8 cellular contexts compared by ENCODE assay signal in the genomic region with DNA sequence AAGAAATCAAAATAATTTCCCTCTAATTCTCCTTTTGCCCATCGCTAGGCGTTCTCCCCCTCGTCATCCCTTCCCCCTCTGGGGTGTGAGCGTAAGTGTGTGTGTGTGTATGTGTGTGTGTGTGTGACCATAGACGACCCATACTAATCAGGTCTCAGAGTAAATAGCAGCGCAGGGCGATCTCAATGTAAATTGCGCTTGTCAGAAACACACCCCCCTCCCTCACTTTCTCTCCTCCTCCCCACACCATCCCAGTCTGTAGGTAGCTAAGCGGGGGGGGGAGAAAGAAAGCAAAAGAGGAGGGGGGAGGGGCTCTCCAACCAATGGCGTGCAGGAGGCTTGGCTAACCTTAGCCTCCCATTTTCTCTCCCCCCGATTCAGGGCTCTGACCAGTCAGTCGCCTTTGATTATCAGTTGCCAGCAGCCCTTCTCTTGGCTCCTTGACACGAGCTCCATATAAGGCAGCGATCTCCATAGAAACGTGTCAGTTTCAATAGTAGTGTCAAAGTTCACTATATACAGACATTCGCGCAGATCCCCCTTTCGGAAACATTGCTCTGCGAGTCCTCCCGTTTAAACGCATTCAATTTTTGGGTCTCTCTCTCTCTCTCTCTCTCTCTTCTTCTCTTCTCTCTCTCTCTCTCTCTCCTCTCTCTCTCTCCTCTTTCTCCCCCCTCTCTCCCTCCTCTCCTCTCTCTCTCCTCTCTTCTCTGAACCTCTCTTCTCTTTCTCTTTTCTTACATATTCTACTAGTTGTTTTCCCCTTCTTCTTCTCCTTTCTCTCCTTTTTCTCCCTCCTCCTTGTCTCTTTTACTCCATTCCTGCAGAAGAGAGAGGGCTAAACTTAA. TPM values are rescaled to one million over a fixed set of nuclear protein-coding genes. Genes with fewer than 3 reads are reported as not detected.
DNase-seq lines count a peak whose midpoint lies in the region; ATAC-seq and TF ChIP-seq lines count a peak whose summit lies in the region.

TSS of gene NR2F1 (plus strand) at position 546 of the 848 bp plus-strand sequence. CDS start 1,802 bp downstream, outside the sequence.

- H3K79me2 ChIP-seq in DOHH2 (ENCODE audit: control insufficient read depth, low read length), result no peaks in the 10 kb centered on the region
- H3K79me2 ChIP-seq in OCI-LY3 (ENCODE audit: low read length), result no peaks in the 10 kb centered on the region

- H4K20me1 ChIP-seq in DOHH2 (ENCODE audit: control insufficient read depth, insufficient read depth, low read depth, low read length), result no peaks in the 10 kb centered on the region
- no peaks in the 10 kb centered on the region for H4K20me1 ChIP-seq in OCI-LY3 (ENCODE audit: insufficient read depth, low read length)

- intact Hi-C loops in left lung (cut with DNase I), result loop anchor here in 1 of 2 donors (10.0 kb wide), 1 partner anchor 212 kb away; no protein-coding TSS in a partner anchor

- ATAC-seq in left lung, result peak; percentile 20

- H3K9me3 ChIP-seq in DOHH2 (ENCODE audit: control insufficient read depth, insufficient read depth, low read length) (no peaks in the 10 kb centered on the region), HUES64 (ENCODE audit: insufficient read depth, low read depth, low read length) (no peaks in the 10 kb centered on the region), OCI-LY3 (ENCODE audit: insufficient read depth, low read length) (no peaks in the 10 kb centered on the region), left lung (no peaks in the 10 kb centered on the region)

- H3K9me2 ChIP-seq in DOHH2 (replicated peaks; ENCODE audit: control insufficient read depth, low read length), result no peaks in the 10 kb centered on the region

- H3K36me3 ChIP-seq in DOHH2 (ENCODE audit: control insufficient read depth, low read length) (no peaks in the 10 kb centered on the region), HUES64 (ENCODE audit: insufficient read depth, low read length) (no peaks in the 10 kb centered on the region), OCI-LY3 (replicated peaks; ENCODE audit: low read depth, low read length) (no peaks in the 10 kb centered on the region), left lung (no peaks in the 10 kb centered on the region)

- H3K4me3 ChIP-seq in DOHH2 (ENCODE audit: low read length), result peak within 1 kb of the TSS; percentile 56
- peak within 1 kb of the TSS; percentile 49 for H3K4me3 ChIP-seq in HUES64 (ENCODE audit: low read length)
- H3K4me3 ChIP-seq in OCI-LY3 (ENCODE audit: low read length), result peak within 1 kb of the TSS; percentile 88
- H3K4me3 ChIP-seq in left lung, result peak within 1 kb of the TSS; percentile 32 to 43

- DNase-seq in cerebellar nuclear complex (lab: John Stamatoyannopoulos, UW), result peak; percentile 77 to 89
- peak in 1 of 2 donors; percentile 78 for DNase-seq in left lung
- no peak for DNase-seq in HPDE6-E6E7 (ENCODE audit: extremely low spot score)
- no peak for DNase-seq in activated CD4-positive, alpha-beta T cell treated with anti-CD3 and anti-CD28 coated beads, Interleukin-2, amount 50 U/mL, for 1 hour

- no peaks in the 10 kb centered on the region for H3F3A ChIP-seq in DOHH2 (ENCODE audit: control insufficient read depth, insufficient read depth)

- WGBS in HUES64, result under 1% methylated on average over 13 of the region's 21 CpGs

- peak within 1 kb of the TSS; percentile 69 for H3K4me2 ChIP-seq in DOHH2 (ENCODE audit: low read length)
- H3K4me2 ChIP-seq in OCI-LY3 (ENCODE audit: low read length), result peak within 1 kb of the TSS; percentile 94

- peaks cover 62% of the 10 kb centered on the region for H3K27me3 ChIP-seq in DOHH2 (ENCODE audit: control insufficient read depth, low read length)
- peaks cover 95% of the 10 kb centered on the region for H3K27me3 ChIP-seq in HUES64 (ENCODE audit: insufficient read depth, low read length)
- H3K27me3 ChIP-seq in OCI-LY3 (ENCODE audit: low read depth, low read length), result 0 out of 2 replicates have a peak, but pooled peaks cover 3% of the 10 kb centered on the region
- H3K27me3 ChIP-seq in left lung, result peaks cover 65 to 97% of the 10 kb centered on the region in 2 donors

- no peak for TF ChIP-seq CTCF in DOHH2 (IDR thresholded peaks at IDR 0.05; ENCODE audit: low read depth, low read length, poor library complexity, severe bottlenecking)
- TF ChIP-seq CTCF in OCI-LY3 (IDR thresholded peaks at IDR 0.05; ENCODE audit: low read depth, low read length), result no peak
- TF ChIP-seq CTCF in left lung (IDR thresholded peaks at IDR 0.05), result no peak

- peak within 1 kb of the TSS; percentile 77 for H2AFZ ChIP-seq in OCI-LY3 (ENCODE audit: low read depth, low read length)

- H3K27ac ChIP-seq in DOHH2 (ENCODE audit: low read depth, low read length) (no peak within 1 kb of the TSS), HUES64 (ENCODE audit: low read depth, low read length) (no peak within 1 kb of the TSS), OCI-LY3 (ENCODE audit: low read length) (peak within 1 kb of the TSS; percentile 14; the same call in 1 of the 2 replicates), left lung (peak within 1 kb of the TSS; percentile 67 to 87), temporal lobe (ENCODE audit: low read depth, low read length) (peak within 1 kb of the TSS; percentile 76)

- H3K9ac ChIP-seq in HUES64 (ENCODE audit: low read depth, low read length) (peak within 1 kb of the TSS; percentile 10; the same call in 1 of the 2 replicates), OCI-LY3 (ENCODE audit: low read length) (peak within 1 kb of the TSS; percentile 63)

- H3K4me1 ChIP-seq in DOHH2 (ENCODE audit: control insufficient read depth, low read length), result peaks cover 24% of the 10 kb centered on the region
- peaks cover 31% of the 10 kb centered on the region for H3K4me1 ChIP-seq in HUES64 (ENCODE audit: insufficient read depth, low read length)
- peaks cover 6% of the 10 kb centered on the region; the same call in 1 of the 2 replicates for H3K4me1 ChIP-seq in OCI-LY3 (ENCODE audit: low read length)
- peaks cover 11 to 46% of the 10 kb centered on the region in 2 donors for H3K4me1 ChIP-seq in left lung

RNA-seq across cellular contexts. Expression of gene NR2F1, which starts in this region (rescaled TPM):
- 24.5 TPM for polyA plus RNA-seq in HUES64 (2013, experiment 1 of 2)
- polyA plus RNA-seq in HUES64 (2013, experiment 2 of 2), result 47.7 TPM
- total RNA-seq in left lung, result 10 to 100 TPM; 50.7 to 69.1 TPM
- 36.1 TPM for total RNA-seq in temporal lobe

Comparison
In these comparisons a context has a peak if more than half of its experiments do, and no peak if none do; other contexts are left out.
1. H3K27ac ChIP-seq: peak in OCI-LY3 (single experiment), left lung (2 of 2) and temporal lobe (single experiment); none in DOHH2 (single experiment) and HUES64 (single experiment).
2. H3K4me3 ChIP-seq: peak in every context shown above with its lines; median percentile 88 in OCI-LY3; 56 in DOHH2; 49 in HUES64; 38 in left lung.
3. DNase-seq: peak in cerebellar nuclear complex (2 of 2); none in HPDE6-E6E7 (single experiment) and activated CD4-positive, alpha-beta T cell treated with anti-CD3 and anti-CD28 coated beads, Interleukin-2, amount 50 U/mL, for 1 hour (single experiment).